In the genomic region with DNA sequence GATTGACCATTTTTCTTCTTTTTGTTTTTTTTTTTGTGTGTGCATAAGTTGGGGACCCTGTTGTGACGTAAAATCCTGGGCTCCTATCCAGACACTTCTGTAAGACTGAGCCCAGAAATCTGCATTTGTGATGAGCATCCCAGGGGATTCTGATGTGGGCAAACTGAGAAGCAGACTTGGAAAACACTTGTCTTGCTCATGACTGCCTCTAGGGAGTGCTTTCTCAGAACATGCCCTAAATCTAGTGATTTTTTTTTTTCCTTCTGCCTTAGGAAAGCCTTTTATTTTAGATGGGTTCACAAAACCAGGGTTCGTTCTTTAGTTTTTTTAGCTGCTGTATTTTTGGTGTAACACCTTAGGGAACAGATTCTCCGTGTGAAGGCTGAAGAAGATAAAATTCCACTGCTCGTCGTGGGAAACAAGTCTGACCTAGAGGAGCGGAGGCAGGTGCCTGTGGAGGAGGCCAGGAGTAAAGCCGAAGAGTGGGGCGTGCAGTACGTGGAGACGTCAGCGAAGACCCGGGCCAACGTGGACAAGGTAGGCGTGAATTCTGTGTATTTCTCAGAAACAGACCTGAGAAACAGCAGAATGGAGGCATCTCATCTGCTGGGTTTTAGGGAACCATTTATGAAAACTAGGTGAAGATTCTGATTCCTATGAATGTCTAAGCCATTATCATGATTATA, we compare ENCODE assay signal across 19 cellular contexts. TPM values are rescaled to one million over a fixed set of nuclear protein-coding genes. Genes with fewer than 3 reads are reported as not detected.
DNase-seq lines count a peak whose midpoint lies in the region; ATAC-seq and TF ChIP-seq lines count a peak whose summit lies in the region.
"Had no signal": no experiment of that assay in that cellular context is flagged by ENCODE, and none has a peak within 500 bp of the region (broad histone marks: within the 10 kb centered on the region; RNA-seq: fewer than 3 reads in every experiment).

No MANE protein-coding gene starts in this region.

- H3K27me3 ChIP-seq in GM23338 (ENCODE audit: insufficient read depth) = no peaks in the 10 kb centered on the region
- no peaks in the 10 kb centered on the region for H3K27me3 ChIP-seq in mesendoderm (ENCODE audit: insufficient read depth, low read length, poor library complexity)
- H3K27me3 ChIP-seq: gastrocnemius medialis had no signal

- no peak overlapping the region for H4K8ac ChIP-seq in mesendoderm (ENCODE audit: low read depth, low read length)

- peaks cover 44% of the 10 kb centered on the region for H3K4me1 ChIP-seq in GM23338 (ENCODE audit: insufficient read depth)
- H3K4me1 ChIP-seq in mesendoderm (ENCODE audit: control insufficient read depth, low read depth, low read length) = peaks cover 9% of the 10 kb centered on the region
- H3K4me1 ChIP-seq: gastrocnemius medialis had no signal

- H3K4me3 ChIP-seq in AG10803 (ENCODE audit: low read length) = no peak overlapping the region
- no peak overlapping the region for H3K4me3 ChIP-seq in GM23338
- no peak overlapping the region for H3K4me3 ChIP-seq in mesendoderm (ENCODE audit: low read length)
- H3K4me3 ChIP-seq: coronary artery, gastrocnemius medialis had no signal

- DNase-seq in AG10803 (ENCODE audit: low read depth) (no peak), GM23338 (ENCODE audit: low spot score) (peak; percentile 70), cerebellar cortex (ENCODE audit: low spot score) (peak; percentile 7), mesendoderm (peak; percentile 53), SKM-1 (lab: John Stamatoyannopoulos, UW; ENCODE audit: unreplicated experiment) (no peak), SW480 (ENCODE audit: low spot score) (no peak), GM19238 (ENCODE audit: insufficient read length, low spot score) (no peak)
- DNase-seq: activated CD8-positive, alpha-beta memory T cell treated with anti-CD3 and anti-CD28 coated beads, Interleukin-2, amount 10 ng/mL, durations not matched to agents 7 days and 5 days; activated naive CD8-positive, alpha-beta T cell treated with anti-CD3 and anti-CD28 coated beads for 36 hours; CD4-positive, alpha-beta memory T cell; gastrocnemius medialis; islet precursor cell; NCI-H1092 treated with DMSO at 0.1 percent for 48 hours; NCI-H226; OCI-M1; stimulated activated CD4-positive, alpha-beta T cell treated with anti-CD3 and anti-CD28 coated beads, Interleukin-2, amount 100 ng/mL, for 48 hours had no signal

- no peak overlapping the region for H3K4ac ChIP-seq in mesendoderm (ENCODE audit: low read depth, low read length)

- no peaks in the 10 kb centered on the region for H3K79me1 ChIP-seq in mesendoderm (ENCODE audit: low read length)

- 0 out of 2 replicates have a peak, but pooled peaks cover 6% of the 10 kb centered on the region for H3F3A ChIP-seq in GM23338 (replicated peaks; ENCODE audit: low read depth)

- WGBS in mesendoderm (ENCODE audit: extremely low coverage, insufficient coverage, low lambda C conversion rate) = no CpG with 5 or more reads among the region's 14 CpGs

- H3K36me3 ChIP-seq in GM23338 (ENCODE audit: insufficient read depth) (no peaks in the 10 kb centered on the region), mesendoderm (ENCODE audit: control insufficient read depth, insufficient read depth, low read length) (no peaks in the 10 kb centered on the region)

- peaks cover 57% of the 10 kb centered on the region for H3K4me1 Mint-ChIP-seq in GM23338

- no peak overlapping the region for H3K23ac ChIP-seq in mesendoderm (ENCODE audit: low read length)

- H3K4me2 ChIP-seq in GM23338 (no peak overlapping the region), mesendoderm (ENCODE audit: low read length) (no peak overlapping the region)

- H2AK5ac ChIP-seq in mesendoderm (ENCODE audit: low read length) = no peak overlapping the region

- no peak overlapping the region for H3K9ac ChIP-seq in mesendoderm (ENCODE audit: low read length)

- ATAC-seq in GM23338 (peak; percentile 56), GM19397 (IDR thresholded peaks at IDR 0.05; ENCODE audit: unreplicated experiment) (no peak)
- ATAC-seq: activated CD8-positive, alpha-beta memory T cell treated with anti-CD3 and anti-CD28 coated beads, Interleukin-2, amount 10 ng/mL, durations not matched to agents 7 days and 5 days; gastrocnemius medialis had no signal

- H2AFZ ChIP-seq in GM23338 = no peak overlapping the region

- no peaks in the 10 kb centered on the region for H4K20me1 ChIP-seq in GM23338 (replicated peaks; ENCODE audit: insufficient read depth)

- H2BK15ac ChIP-seq in mesendoderm (replicated peaks; ENCODE audit: low read depth) = no peak overlapping the region

- H3K79me2 ChIP-seq in GM23338 (replicated peaks; ENCODE audit: insufficient read depth) = no peaks in the 10 kb centered on the region
- no peaks in the 10 kb centered on the region for H3K79me2 ChIP-seq in mesendoderm (ENCODE audit: control insufficient read depth, insufficient read depth, low read length)

- H4K5ac ChIP-seq in mesendoderm (ENCODE audit: low read length) = no peak overlapping the region

- H3K9me3 Mint-ChIP-seq in GM23338 = no peaks in the 10 kb centered on the region
- H3K9me3 Mint-ChIP-seq: activated naive CD8-positive, alpha-beta T cell treated with anti-CD3 and anti-CD28 coated beads for 36 hours; CD4-positive, alpha-beta memory T cell had no signal

- H3K27me3 Mint-ChIP-seq in GM23338 (ENCODE audit: insufficient read depth, low read depth, poor library complexity) = peaks cover 7% of the 10 kb centered on the region
- H3K27me3 Mint-ChIP-seq: activated CD8-positive, alpha-beta memory T cell treated with anti-CD3 and anti-CD28 coated beads, Interleukin-2, amount 10 ng/mL, durations not matched to agents 7 days and 5 days; activated naive CD8-positive, alpha-beta T cell treated with anti-CD3 and anti-CD28 coated beads for 36 hours; CD4-positive, alpha-beta memory T cell had no signal

- H3K9me2 ChIP-seq in GM23338 (ENCODE audit: insufficient read depth) = no peaks in the 10 kb centered on the region

- H3K18ac ChIP-seq in mesendoderm (ENCODE audit: low read length) = no peak overlapping the region

- peaks cover 4% of the 10 kb centered on the region; the same call in 2 of the 3 replicates for H3K36me3 Mint-ChIP-seq in GM23338 (ENCODE audit: low read depth)

- no peak overlapping the region for H3K56ac ChIP-seq in mesendoderm (ENCODE audit: low read length)

- no peak overlapping the region for H2BK5ac ChIP-seq in mesendoderm (ENCODE audit: low read length)

- TF ChIP-seq CTCF in AG10803 (conservative IDR thresholded peaks at IDR 0.05; ENCODE audit: low read length) (peak; percentile 27; the same call in 1 of the 2 replicates), GM23338 (conservative IDR thresholded peaks at IDR 0.05; ENCODE audit: low read depth in 2 of 2) (peak; percentile 30 to 45; a peak in 3 of 4 replicates)

- no peak overlapping the region for H2BK120ac ChIP-seq in mesendoderm (ENCODE audit: low read depth, low read length)

- H3K27ac ChIP-seq in GM23338 (ENCODE audit: low read depth) (no peak overlapping the region), mesendoderm (ENCODE audit: low read depth, low read length) (no peak overlapping the region)
- H3K27ac ChIP-seq: coronary artery, gastrocnemius medialis had no signal

- peak overlapping the region; percentile 32; the same call in 1 of the 2 replicates for H3K27ac Mint-ChIP-seq in GM23338
- H3K27ac Mint-ChIP-seq: activated CD8-positive, alpha-beta memory T cell treated with anti-CD3 and anti-CD28 coated beads, Interleukin-2, amount 10 ng/mL, durations not matched to agents 7 days and 5 days; activated naive CD8-positive, alpha-beta T cell treated with anti-CD3 and anti-CD28 coated beads for 36 hours had no signal

- H3K4me3 Mint-ChIP-seq in GM23338 = no peak overlapping the region
- H3K4me3 Mint-ChIP-seq: activated CD8-positive, alpha-beta memory T cell treated with anti-CD3 and anti-CD28 coated beads, Interleukin-2, amount 10 ng/mL, durations not matched to agents 7 days and 5 days; activated naive CD8-positive, alpha-beta T cell treated with anti-CD3 and anti-CD28 coated beads for 36 hours had no signal

RNA-seq across cellular contexts. Expression of gene RALB, which starts 36.7 kb away (rescaled TPM):
- total RNA-seq in GM23338 (2014; rRNA removed; shearing (Covaris generic)) = 16.4 and 17.4 TPM in 2 replicates
- 15.2 and 16.2 TPM in 2 replicates for polyA plus RNA-seq in GM23338 (2016; fragmentation: Nextera tagmentation; extraction: Ambion mirVana)
- polyA plus RNA-seq in mesendoderm (2013, experiment 1 of 2) = 12.0 TPM
- 11.6 TPM for polyA plus RNA-seq in mesendoderm (2013, experiment 2 of 2)

RNA-seq across cellular contexts. Expression of gene INHBB, which starts 56.6 kb away (rescaled TPM):
- 0.16 and 0.21 TPM in 2 replicates for total RNA-seq in GM23338 (2014; rRNA removed; shearing (Covaris generic))
- polyA plus RNA-seq in GM23338 (2016; fragmentation: Nextera tagmentation; extraction: Ambion mirVana) = 0.16 TPM in 1 of 2 replicates, not detected in the other
- polyA plus RNA-seq in mesendoderm (2013, experiment 1 of 2) = 0.01 TPM
- polyA plus RNA-seq in mesendoderm (2013, experiment 2 of 2) = 0.01 TPM
- total RNA-seq: activated CD8-positive, alpha-beta memory T cell treated with anti-CD3 and anti-CD28 coated beads, Interleukin-2, amount 10 ng/mL, durations not matched to agents 7 days and 5 days; activated naive CD8-positive, alpha-beta T cell treated with anti-CD3 and anti-CD28 coated beads for 36 hours; CD4-positive, alpha-beta memory T cell; T-helper 2 cell treated with Interferon-gamma antibody and Interleukin-4, amounts not matched to agents 100 ng/mL and 5 ng/mL, for 36 hours had no signal
- polyA plus RNA-seq: CD4-positive, alpha-beta memory T cell had no signal

Comparison
In these comparisons a context has a peak if more than half of its experiments do, and no peak if none do; other contexts are left out.
1. DNase-seq: peak in GM23338 (single experiment), cerebellar cortex (single experiment) and mesendoderm (single experiment); none in AG10803 (single experiment), SKM-1 (single experiment), SW480 (single experiment) and GM19238 (single experiment).